22 cellular contexts compared by ENCODE assay signal in the genomic region with DNA sequence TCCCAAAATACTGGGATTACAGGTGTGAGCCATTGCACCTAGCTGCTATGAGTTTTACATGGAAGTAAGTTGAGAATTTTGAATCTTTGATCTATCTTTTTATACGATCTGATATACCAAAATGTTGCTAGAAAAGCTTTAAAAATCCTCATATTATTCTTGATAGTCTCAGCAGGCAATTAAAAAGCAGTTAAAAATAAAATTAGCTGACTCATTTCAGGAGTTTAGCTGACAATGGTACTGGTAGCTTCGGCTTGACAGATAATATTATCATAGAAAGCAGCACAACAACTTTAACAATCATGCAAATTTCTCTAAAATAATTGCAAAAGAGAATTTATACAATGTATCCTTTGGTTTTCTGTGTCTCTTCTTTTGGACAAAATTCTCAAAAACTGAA. TPM values are rescaled to one million over a fixed set of nuclear protein-coding genes. Genes with fewer than 3 reads are reported as not detected.
DNase-seq lines count a peak whose midpoint lies in the region; ATAC-seq, FAIRE-seq and TF ChIP-seq lines count a peak whose summit lies in the region.
"Had no signal": no experiment of that assay in that cellular context is flagged by ENCODE, and none has a peak within 500 bp of the region (broad histone marks: within the 10 kb centered on the region; RNA-seq: fewer than 3 reads in every experiment).

No MANE protein-coding gene starts in this region.

- BruUV-seq in OCI-LY7 (replicated peaks; lab: Mats Ljungman, UMichigan), result no TSS peak
- no TSS peak for BruUV-seq in GM12878 (replicated peaks; lab: Mats Ljungman, UMichigan)
- no TSS peak for BruUV-seq in MCF 10A (replicated peaks; lab: Mats Ljungman, UMichigan)

- no peaks in the 10 kb centered on the region for H3K79me2 ChIP-seq in GM23338 (replicated peaks; ENCODE audit: insufficient read depth)
- no peaks in the 10 kb centered on the region for H3K79me2 ChIP-seq in OCI-LY7 (ENCODE audit: insufficient read depth, low read depth, low read length)
- no peaks in the 10 kb centered on the region for H3K79me2 ChIP-seq in GM12878 (ENCODE audit: control insufficient read depth, insufficient read depth, low read length)

- H3K4me3 Mint-ChIP-seq in GM23338, result no peak overlapping the region
- no peak overlapping the region for H3K4me3 Mint-ChIP-seq in MCF 10A (ENCODE audit: unreplicated experiment)
- H3K4me3 Mint-ChIP-seq: B cell; CD4-positive, alpha-beta T cell; CD8-positive, alpha-beta T cell had no signal

- H3K27me3 ChIP-seq in GM23338 (ENCODE audit: insufficient read depth) (no peaks in the 10 kb centered on the region), GM12878 (replicated peaks in 1 of 2; ENCODE audit: control insufficient read depth in 2 of 2, insufficient read depth in 2 of 2, low read length in 1 of 2) (no peaks in the 10 kb centered on the region)
- H3K27me3 ChIP-seq: BLaER1 treated with 17β-estradiol and CSF1 and Interleukin-3, amounts not matched to agents 10 nM and 100 nM had no signal

- H3K4me3 ChIP-seq in GM23338 (no peak overlapping the region), OCI-LY7 (ENCODE audit: low read depth, low read length, poor library complexity, severe bottlenecking) (no peak overlapping the region), GM12878 (no peak overlapping the region)
- H3K4me3 ChIP-seq: A549; BLaER1 treated with 17β-estradiol and CSF1 and Interleukin-3, amounts not matched to agents 10 nM and 100 nM had no signal

- no peaks in the 10 kb centered on the region for H4K20me1 ChIP-seq in GM23338 (replicated peaks; ENCODE audit: insufficient read depth)
- no peaks in the 10 kb centered on the region for H4K20me1 ChIP-seq in OCI-LY7 (ENCODE audit: insufficient read depth, low read length)
- H4K20me1 ChIP-seq in GM12878 (ENCODE audit: control insufficient read depth, insufficient read depth), result no peaks in the 10 kb centered on the region
- H4K20me1 ChIP-seq: BLaER1 treated with 17β-estradiol and CSF1 and Interleukin-3, amounts not matched to agents 10 nM and 100 nM had no signal

- SMC1A ChIA-PET in GM12878 (lab: Charles Lee; ENCODE audit: uncharacterized antibody, unreplicated experiment), result interaction anchor here (0.8 to 4.2 kb wide), 6 partner anchors 13 to 613 kb away, joined by 3 to 14 read pairs (median 4); no protein-coding TSS in a partner anchor

- H3K27ac Mint-ChIP-seq in GM23338 (peak overlapping the region; percentile 44), MCF 10A (ENCODE audit: low read depth, unreplicated experiment) (no peak overlapping the region)
- H3K27ac Mint-ChIP-seq: B cell; CD4-positive, alpha-beta T cell; CD8-positive, alpha-beta T cell had no signal

- H2AFZ ChIP-seq in GM23338 (no peak overlapping the region), OCI-LY7 (ENCODE audit: low read length) (peak overlapping the region; percentile 49; the same call in 1 of the 2 replicates), GM12878 (ENCODE audit: control insufficient read depth, low read depth, low read length) (no peak overlapping the region)

- H3K36me3 ChIP-seq in GM23338 (ENCODE audit: insufficient read depth) (no peaks in the 10 kb centered on the region), OCI-LY7 (ENCODE audit: insufficient read depth, low read length) (no peaks in the 10 kb centered on the region), GM12878 (ENCODE audit: control insufficient read depth in 2 of 2, insufficient read depth in 2 of 2, low read length in 1 of 2) (no peaks in the 10 kb centered on the region)
- H3K36me3 ChIP-seq: BLaER1 treated with 17β-estradiol and CSF1 and Interleukin-3, amounts not matched to agents 10 nM and 100 nM had no signal

- no peak for FAIRE-seq in GM12878 (lab: Jason Lieb, UNC)
- FAIRE-seq: A549, D721Med, G401.6, GM12892, GM18507 had no signal

- ATAC-seq in GM23338 (no peak), GM12878 (0 out of 3 replicates have a peak, but pooled peaks have one; percentile 30), Right ventricle myocardium inferior (no peak)
- ATAC-seq: A549; CD8-positive, alpha-beta T cell had no signal

- H3K27me3 Mint-ChIP-seq in GM23338 (ENCODE audit: insufficient read depth, low read depth, poor library complexity) (peaks cover 17% of the 10 kb centered on the region), MCF 10A (ENCODE audit: insufficient read depth, unreplicated experiment) (no peaks in the 10 kb centered on the region)
- H3K27me3 Mint-ChIP-seq: B cell; CD4-positive, alpha-beta T cell had no signal

- H3K27ac ChIP-seq in GM23338 (ENCODE audit: low read depth) (no peak overlapping the region), OCI-LY7 (ENCODE audit: low read depth, low read length, poor library complexity, severe bottlenecking) (no peak overlapping the region), GM12878 (ENCODE audit: control insufficient read depth, insufficient read depth) (no peak overlapping the region)
- H3K27ac ChIP-seq: 22Rv1; A549; BLaER1 treated with 17β-estradiol and CSF1 and Interleukin-3, amounts not matched to agents 10 nM and 100 nM; C4-2B had no signal

- H3K9me3 ChIP-seq in OCI-LY7 (ENCODE audit: low read length) (no peaks in the 10 kb centered on the region), GM12878 (replicated peaks; ENCODE audit: control insufficient read depth, insufficient read depth, low read length) (no peaks in the 10 kb centered on the region)
- H3K9me3 ChIP-seq: A549; BLaER1 treated with 17β-estradiol and CSF1 and Interleukin-3, amounts not matched to agents 10 nM and 100 nM; Caco-2 had no signal

- H3K4me1 Mint-ChIP-seq in GM23338, result peaks cover 61% of the 10 kb centered on the region
- peaks cover 19% of the 10 kb centered on the region for H3K4me1 Mint-ChIP-seq in MCF 10A (ENCODE audit: insufficient read depth, unreplicated experiment)

- POLR2A ChIA-PET in OCI-LY7 (lab: Charles Lee), result interaction anchor here (0.6 to 1.5 kb wide), 4 partner anchors 8 to 1158 kb away, joined by 3 to 4 read pairs (median 3); no protein-coding TSS in a partner anchor
- POLR2A ChIA-PET in GM12878 (lab: Charles Lee), result no interaction called here
- POLR2A ChIA-PET in MCF 10A (lab: Yijun Ruan, JAX), result interaction anchor here (0.5 to 0.9 kb wide), 2 partner anchors 910 to 956 kb away, joined by 3 to 5 read pairs; no protein-coding TSS in a partner anchor

- 0 out of 3 replicates have a peak, but pooled peaks cover 5% of the 10 kb centered on the region for H3K36me3 Mint-ChIP-seq in GM23338 (ENCODE audit: low read depth)
- no peaks in the 10 kb centered on the region for H3K36me3 Mint-ChIP-seq in MCF 10A (ENCODE audit: insufficient read depth, unreplicated experiment)
- H3K36me3 Mint-ChIP-seq: CD8-positive, alpha-beta T cell had no signal

- 0 out of 3 replicates have a peak, but pooled peaks cover 5% of the 10 kb centered on the region for H3K9me3 Mint-ChIP-seq in GM23338
- H3K9me3 Mint-ChIP-seq in MCF 10A (ENCODE audit: unreplicated experiment), result no peaks in the 10 kb centered on the region
- H3K9me3 Mint-ChIP-seq: CD4-positive, alpha-beta T cell; CD8-positive, alpha-beta T cell had no signal

- CTCF ChIA-PET in OCI-LY7 (lab: Charles Lee; ENCODE audit: unreplicated experiment), result no interaction called here
- CTCF ChIA-PET in GM12878 (lab: Yijun Ruan, JAX), result interaction anchor here (0.7 to 1.7 kb wide), 2 partner anchors 606 to 608 kb away, joined by 4 to 5 read pairs; no protein-coding TSS in a partner anchor
- CTCF ChIA-PET in MCF 10A (lab: Yijun Ruan, JAX), result interaction anchor here (2.7 kb wide), 1 partner anchor 892 kb away, joined by 6 read pairs; no protein-coding TSS in a partner anchor

- RAD21 ChIA-PET in GM12878 (lab: Charles Lee; ENCODE audit: unreplicated experiment), result no interaction called here

- intact Hi-C loops in OCI-LY7 (cut with micrococcal nuclease; ENCODE audit: unreplicated experiment) (no loop called here), GM12878 (cut with micrococcal nuclease; ENCODE audit: unreplicated experiment) (no loop called here), Right ventricle myocardium inferior (cut with DNase I) (no loop called here), MCF 10A (cut with micrococcal nuclease) (no loop called here)

- no peak overlapping the region for H3K4me2 ChIP-seq in GM23338
- H3K4me2 ChIP-seq in OCI-LY7 (ENCODE audit: low read length), result no peak overlapping the region
- no peak overlapping the region for H3K4me2 ChIP-seq in GM12878 (ENCODE audit: control insufficient read depth, insufficient read depth)
- H3K4me2 ChIP-seq: A549; BLaER1 treated with 17β-estradiol and CSF1 and Interleukin-3, amounts not matched to agents 10 nM and 100 nM had no signal

- in situ Hi-C loops in GM12878 (cut with MboI), result loop anchor here (5.0 to 25.0 kb wide), 2 partner anchors 729 to 1614 kb away; no protein-coding TSS in a partner anchor

- H3K9me2 ChIP-seq in GM23338 (ENCODE audit: insufficient read depth) (no peaks in the 10 kb centered on the region), OCI-LY7 (ENCODE audit: insufficient read depth, low read length) (no peaks in the 10 kb centered on the region)

- H3K4me1 ChIP-seq in GM23338 (ENCODE audit: insufficient read depth), result peaks cover 46% of the 10 kb centered on the region
- peaks cover 32% of the 10 kb centered on the region for H3K4me1 ChIP-seq in OCI-LY7 (ENCODE audit: insufficient read depth, low read length, poor library complexity, severe bottlenecking)
- H3K4me1 ChIP-seq in GM12878 (ENCODE audit: control insufficient read depth, insufficient read depth, low read length), result no peaks in the 10 kb centered on the region

- DNase-seq in GM23338 (ENCODE audit: low spot score) (no peak), OCI-LY7 (ENCODE audit: low spot score) (no peak), GM12878 (ENCODE audit: low read depth, low spot score) (no peak), Right ventricle myocardium inferior (ENCODE audit: missing footprints) (no peak), MCF 10A (ENCODE audit: unreplicated experiment) (no peak)
- DNase-seq in activated CD4-positive, alpha-beta T cell treated with anti-CD3 and anti-CD28 coated beads, Interleukin-2, amount 50 U/mL, for 48 hours, result no peak
- DNase-seq: AML-193; Caco-2; Calu3; CD4-positive, alpha-beta T cell; CD8-positive, alpha-beta T cell; DMS79 treated with DMSO at 0.1 percent for 48 hours; GF-D8 had no signal

- no peak for TF ChIP-seq EP300 in GM12878 (IDR thresholded peaks at IDR 0.05; ENCODE audit: borderline replicate concordance in 1 of 2, control insufficient read depth in 1 of 2, low read depth in 2 of 2, low read length in 2 of 2)

- TF ChIP-seq CTCF in GM23338 (conservative IDR thresholded peaks at IDR 0.05; ENCODE audit: low read depth in 2 of 2) (no peak), OCI-LY7 (conservative IDR thresholded peaks at IDR 0.05; ENCODE audit: low read length) (no peak), GM12878 (IDR thresholded peaks at IDR 0.05 in 2 of 3, conservative IDR thresholded peaks at IDR 0.05 in 1 of 3; ENCODE audit: control insufficient read depth in 2 of 3, extremely low read depth in 1 of 3, insufficient read depth in 1 of 3, low read depth in 3 of 3, low read length in 3 of 3) (no peak), MCF 10A (IDR thresholded peaks at IDR 0.05; ENCODE audit: unreplicated experiment) (no peak)

- TF ChIP-seq POLR2A in GM12878 (IDR thresholded peaks at IDR 0.05; ENCODE audit: low read depth, low read length), result no peak

- peaks cover 6% of the 10 kb centered on the region; the same call in 1 of the 2 replicates for H3F3A ChIP-seq in GM23338 (replicated peaks; ENCODE audit: low read depth)

- no peak for TF ChIP-seq RAD21 in GM12878 (IDR thresholded peaks at IDR 0.05; ENCODE audit: insufficient read depth, low read depth, low read length)

- no peak overlapping the region for H3K9ac ChIP-seq in GM12878 (ENCODE audit: control insufficient read depth, insufficient read depth, low read length)
- H3K9ac ChIP-seq: BLaER1 treated with 17β-estradiol and CSF1 and Interleukin-3, amounts not matched to agents 10 nM and 100 nM had no signal

- 31% methylated on average over 2 of the region's 2 CpGs for WGBS in GM12878 (ENCODE audit: insufficient coverage, insufficient replicate concordance, low lambda C conversion rate, missing lambda C conversion rate)

RNA-seq across cellular contexts. Expression of gene FOXO1, which starts 9.6 kb away (rescaled TPM):
- 66.2 and 68.0 TPM in 2 replicates for total RNA-seq in GM23338 (2014; rRNA removed; shearing (Covaris generic))
- polyA plus RNA-seq in GM23338 (2016; fragmentation: Nextera tagmentation; extraction: Ambion mirVana) (32.1 and 32.4 TPM in 2 replicates), GM12878 (2011; rRNA removed) (7.0 and 8.3 TPM in 2 replicates), GM12878 (2014; fragmentation: Illumina TruSeq; extraction: Trizol) (1.4 and 1.6 TPM in 2 replicates), GM12878 (2014; fragmentation: Nextera tagmentation; extraction: Ambion mirVana) (under 1 TPM; 0.64 to 0.72 TPM), GM12878 (2014; rRNA removed) (0.70 TPM in 2 replicates), GM12878 (2016; fragmentation: Nextera tagmentation; extraction: Ambion mirVana) (under 1 TPM; 0.58 to 0.79 TPM)
- total RNA-seq in OCI-LY7 (2014; rRNA removed; shearing (Covaris generic)), result 24.0 and 29.2 TPM in 2 replicates
- total RNA-seq in OCI-LY7 (2022) (42.1 and 46.5 TPM in 2 replicates), GM12878 (2014; rRNA removed) (0.65 and 0.96 TPM in 2 replicates), GM12878 (2014; rRNA removed; fragmentation: Illumina TruSeq; extraction: Trizol) (0.88 and 1.1 TPM in 2 replicates), GM12878 (2021) (1.6 and 2.4 TPM in 2 replicates), Right ventricle myocardium inferior (14.5 TPM), MCF 10A (2022) (37.1 and 37.7 TPM in 2 replicates)
- 11.4 and 11.6 TPM in 2 replicates for total RNA-seq in GM12878 (2013; cell fraction: nucleolus; rRNA removed)
- 4.7 TPM for polyA plus RNA-seq in GM12878 (2011; ENCODE audit: low read depth)
- polyA plus RNA-seq in GM12878 (2011; cell fraction: cytosol; rRNA removed), result 7.5 and 8.5 TPM in 2 replicates
- polyA plus RNA-seq in GM12878 (2011; cell fraction: nucleus; rRNA removed), result 6.3 and 8.8 TPM in 2 replicates
- 5.2 and 6.1 TPM in 2 replicates for polyA plus RNA-seq in GM12878 (2012)
- 20.9 and 28.1 TPM in 2 replicates for polyA minus RNA-seq in GM12878 (2011; rRNA and poly(A)+ RNA removed)
- polyA minus RNA-seq in GM12878 (2011; cell fraction: cytosol; rRNA and poly(A)+ RNA removed), result 11.6 and 15.6 TPM in 2 replicates
- polyA minus RNA-seq in GM12878 (2011; cell fraction: nucleus; rRNA and poly(A)+ RNA removed), result 9.1 and 21.0 TPM in 2 replicates
